ENCODE assay signal across 1 cellular context in genomic region chr11:85737738-85738137, GRCh38.
TF ChIP-seq lines count a peak whose summit lies in the region.

No MANE protein-coding gene starts in this region.

TF ChIP-seq in GM23338, 12 proteins besides CTCF, POLR2A, EP300 and RAD21 (continued from another document):
- TF ChIP-seq, protein P1, sequence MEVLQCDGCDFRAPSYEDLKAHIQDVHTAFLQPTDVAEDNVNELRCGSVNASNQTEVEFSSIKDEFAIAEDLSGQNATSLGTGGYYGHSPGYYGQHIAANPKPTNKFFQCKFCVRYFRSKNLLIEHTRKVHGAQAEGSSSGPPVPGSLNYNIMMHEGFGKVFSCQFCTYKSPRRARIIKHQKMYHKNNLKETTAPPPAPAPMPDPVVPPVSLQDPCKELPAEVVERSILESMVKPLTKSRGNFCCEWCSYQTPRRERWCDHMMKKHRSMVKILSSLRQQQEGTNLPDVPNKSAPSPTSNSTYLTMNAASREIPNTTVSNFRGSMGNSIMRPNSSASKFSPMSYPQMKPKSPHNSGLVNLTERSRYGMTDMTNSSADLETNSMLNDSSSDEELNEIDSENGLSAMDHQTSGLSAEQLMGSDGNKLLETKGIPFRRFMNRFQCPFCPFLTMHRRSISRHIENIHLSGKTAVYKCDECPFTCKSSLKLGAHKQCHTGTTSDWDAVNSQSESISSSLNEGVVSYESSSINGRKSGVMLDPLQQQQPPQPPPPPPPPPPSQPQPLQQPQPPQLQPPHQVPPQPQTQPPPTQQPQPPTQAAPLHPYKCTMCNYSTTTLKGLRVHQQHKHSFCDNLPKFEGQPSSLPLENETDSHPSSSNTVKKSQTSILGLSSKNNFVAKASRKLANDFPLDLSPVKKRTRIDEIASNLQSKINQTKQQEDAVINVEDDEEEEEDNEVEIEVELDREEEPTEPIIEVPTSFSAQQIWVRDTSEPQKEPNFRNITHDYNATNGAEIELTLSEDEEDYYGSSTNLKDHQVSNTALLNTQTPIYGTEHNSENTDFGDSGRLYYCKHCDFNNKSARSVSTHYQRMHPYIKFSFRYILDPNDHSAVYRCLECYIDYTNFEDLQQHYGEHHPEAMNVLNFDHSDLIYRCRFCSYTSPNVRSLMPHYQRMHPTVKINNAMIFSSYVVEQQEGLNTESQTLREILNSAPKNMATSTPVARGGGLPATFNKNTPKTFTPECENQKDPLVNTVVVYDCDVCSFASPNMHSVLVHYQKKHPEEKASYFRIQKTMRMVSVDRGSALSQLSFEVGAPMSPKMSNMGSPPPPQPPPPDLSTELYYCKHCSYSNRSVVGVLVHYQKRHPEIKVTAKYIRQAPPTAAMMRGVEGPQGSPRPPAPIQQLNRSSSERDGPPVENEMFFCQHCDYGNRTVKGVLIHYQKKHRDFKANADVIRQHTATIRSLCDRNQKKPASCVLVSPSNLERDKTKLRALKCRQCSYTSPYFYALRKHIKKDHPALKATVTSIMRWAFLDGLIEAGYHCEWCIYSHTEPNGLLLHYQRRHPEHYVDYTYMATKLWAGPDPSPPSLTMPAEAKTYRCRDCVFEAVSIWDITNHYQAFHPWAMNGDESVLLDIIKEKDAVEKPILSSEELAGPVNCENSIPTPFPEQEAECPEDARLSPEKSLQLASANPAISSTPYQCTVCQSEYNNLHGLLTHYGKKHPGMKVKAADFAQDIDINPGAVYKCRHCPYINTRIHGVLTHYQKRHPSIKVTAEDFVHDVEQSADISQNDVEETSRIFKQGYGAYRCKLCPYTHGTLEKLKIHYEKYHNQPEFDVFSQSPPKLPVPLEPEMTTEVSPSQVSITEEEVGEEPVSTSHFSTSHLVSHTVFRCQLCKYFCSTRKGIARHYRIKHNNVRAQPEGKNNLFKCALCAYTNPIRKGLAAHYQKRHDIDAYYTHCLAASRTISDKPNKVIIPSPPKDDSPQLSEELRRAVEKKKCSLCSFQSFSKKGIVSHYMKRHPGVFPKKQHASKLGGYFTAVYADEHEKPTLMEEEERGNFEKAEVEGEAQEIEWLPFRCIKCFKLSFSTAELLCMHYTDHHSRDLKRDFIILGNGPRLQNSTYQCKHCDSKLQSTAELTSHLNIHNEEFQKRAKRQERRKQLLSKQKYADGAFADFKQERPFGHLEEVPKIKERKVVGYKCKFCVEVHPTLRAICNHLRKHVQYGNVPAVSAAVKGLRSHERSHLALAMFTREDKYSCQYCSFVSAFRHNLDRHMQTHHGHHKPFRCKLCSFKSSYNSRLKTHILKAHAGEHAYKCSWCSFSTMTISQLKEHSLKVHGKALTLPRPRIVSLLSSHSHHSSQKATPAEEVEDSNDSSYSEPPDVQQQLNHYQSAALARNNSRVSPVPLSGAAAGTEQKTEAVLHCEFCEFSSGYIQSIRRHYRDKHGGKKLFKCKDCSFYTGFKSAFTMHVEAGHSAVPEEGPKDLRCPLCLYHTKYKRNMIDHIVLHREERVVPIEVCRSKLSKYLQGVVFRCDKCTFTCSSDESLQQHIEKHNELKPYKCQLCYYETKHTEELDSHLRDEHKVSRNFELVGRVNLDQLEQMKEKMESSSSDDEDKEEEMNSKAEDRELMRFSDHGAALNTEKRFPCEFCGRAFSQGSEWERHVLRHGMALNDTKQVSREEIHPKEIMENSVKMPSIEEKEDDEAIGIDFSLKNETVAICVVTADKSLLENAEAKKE (CRISPR knock-in tag; IDR thresholded peaks at IDR 0.05), result no peak
- TF ChIP-seq ZNF114 (CRISPR knock-in tag; IDR thresholded peaks at IDR 0.05) (no peak), ETS1 (IDR thresholded peaks at IDR 0.05) (no peak), POLR2AphosphoS5 (IDR thresholded peaks at IDR 0.05; ENCODE audit: low read depth) (no peak), STAT1 (IDR thresholded peaks at IDR 0.05; ENCODE audit: unreplicated experiment) (no peak), ZNF331 (CRISPR knock-in tag; IDR thresholded peaks at IDR 0.05; ENCODE audit: low read depth) (no peak), CREB1 (CRISPR knock-in tag; IDR thresholded peaks at IDR 0.05; ENCODE audit: low read depth) (no peak)
- TF ChIP-seq, protein P2, sequence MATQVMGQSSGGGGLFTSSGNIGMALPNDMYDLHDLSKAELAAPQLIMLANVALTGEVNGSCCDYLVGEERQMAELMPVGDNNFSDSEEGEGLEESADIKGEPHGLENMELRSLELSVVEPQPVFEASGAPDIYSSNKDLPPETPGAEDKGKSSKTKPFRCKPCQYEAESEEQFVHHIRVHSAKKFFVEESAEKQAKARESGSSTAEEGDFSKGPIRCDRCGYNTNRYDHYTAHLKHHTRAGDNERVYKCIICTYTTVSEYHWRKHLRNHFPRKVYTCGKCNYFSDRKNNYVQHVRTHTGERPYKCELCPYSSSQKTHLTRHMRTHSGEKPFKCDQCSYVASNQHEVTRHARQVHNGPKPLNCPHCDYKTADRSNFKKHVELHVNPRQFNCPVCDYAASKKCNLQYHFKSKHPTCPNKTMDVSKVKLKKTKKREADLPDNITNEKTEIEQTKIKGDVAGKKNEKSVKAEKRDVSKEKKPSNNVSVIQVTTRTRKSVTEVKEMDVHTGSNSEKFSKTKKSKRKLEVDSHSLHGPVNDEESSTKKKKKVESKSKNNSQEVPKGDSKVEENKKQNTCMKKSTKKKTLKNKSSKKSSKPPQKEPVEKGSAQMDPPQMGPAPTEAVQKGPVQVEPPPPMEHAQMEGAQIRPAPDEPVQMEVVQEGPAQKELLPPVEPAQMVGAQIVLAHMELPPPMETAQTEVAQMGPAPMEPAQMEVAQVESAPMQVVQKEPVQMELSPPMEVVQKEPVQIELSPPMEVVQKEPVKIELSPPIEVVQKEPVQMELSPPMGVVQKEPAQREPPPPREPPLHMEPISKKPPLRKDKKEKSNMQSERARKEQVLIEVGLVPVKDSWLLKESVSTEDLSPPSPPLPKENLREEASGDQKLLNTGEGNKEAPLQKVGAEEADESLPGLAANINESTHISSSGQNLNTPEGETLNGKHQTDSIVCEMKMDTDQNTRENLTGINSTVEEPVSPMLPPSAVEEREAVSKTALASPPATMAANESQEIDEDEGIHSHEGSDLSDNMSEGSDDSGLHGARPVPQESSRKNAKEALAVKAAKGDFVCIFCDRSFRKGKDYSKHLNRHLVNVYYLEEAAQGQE (IDR thresholded peaks at IDR 0.05; ENCODE audit: unreplicated experiment), result no peak
